Comparison of ENCODE assay signal across 2 cellular contexts in genomic region chr2:36420569-36421164, GRCh38.
A peak's percentile ranks its signal among the peaks of the same experiment; 100 is the strongest.
TF ChIP-seq lines count a peak whose summit lies in the region.

No MANE protein-coding gene starts in this region.

TF ChIP-seq in HepG2, 621 proteins besides CTCF, POLR2A, EP300 and RAD21:
- TF ChIP-seq ZNF224 (CRISPR knock-in tag; IDR thresholded peaks at IDR 0.05): no peak
- no peak for TF ChIP-seq THAP7 (CRISPR knock-in tag; IDR thresholded peaks at IDR 0.05)
- TF ChIP-seq TOPORS (CRISPR knock-in tag; IDR thresholded peaks at IDR 0.05): no peak
- TF ChIP-seq POLR2G (IDR thresholded peaks at IDR 0.05; ENCODE audit: low read depth, low read length): no peak
- TF ChIP-seq RAD51 (IDR thresholded peaks at IDR 0.05; ENCODE audit: borderline replicate concordance): no peak
- TF ChIP-seq SUZ12 (IDR thresholded peaks at IDR 0.05; ENCODE audit: low read depth, low read length): no peak
- no peak for TF ChIP-seq NFKB2 (CRISPR knock-in tag; IDR thresholded peaks at IDR 0.05; ENCODE audit: borderline replicate concordance)
- no peak for TF ChIP-seq ZBTB7A (CRISPR knock-in tag; IDR thresholded peaks at IDR 0.05)
- no peak for TF ChIP-seq IKZF5 (CRISPR knock-in tag; IDR thresholded peaks at IDR 0.05)
- no peak for TF ChIP-seq ZNF407 (CRISPR knock-in tag; IDR thresholded peaks at IDR 0.05; ENCODE audit: not compliant biosample characterization)
- no peak for TF ChIP-seq MED1 (CRISPR knock-in tag; IDR thresholded peaks at IDR 0.05)
- TF ChIP-seq AHR (CRISPR knock-in tag; IDR thresholded peaks at IDR 0.05): no peak
- no peak for TF ChIP-seq TEAD3 (CRISPR knock-in tag; optimal IDR thresholded peaks at IDR 0.05; ENCODE audit: borderline replicate concordance)
- no peak for TF ChIP-seq ZFX (CRISPR knock-in tag; IDR thresholded peaks at IDR 0.05; ENCODE audit: low read depth)
- no peak for TF ChIP-seq MATR3 (CRISPR knock-in tag; IDR thresholded peaks at IDR 0.05)
- no peak for TF ChIP-seq ZNF33B (CRISPR knock-in tag; IDR thresholded peaks at IDR 0.05)
- no peak for TF ChIP-seq MZF1 (CRISPR knock-in tag; IDR thresholded peaks at IDR 0.05; ENCODE audit: borderline replicate concordance)
- TF ChIP-seq SALL2 (CRISPR knock-in tag; IDR thresholded peaks at IDR 0.05): no peak

TF ChIP-seq in endothelial cell of umbilical vein, 7 proteins besides CTCF, POLR2A, EP300 and RAD21:
- no peak for TF ChIP-seq GATA2 (IDR thresholded peaks at IDR 0.05; ENCODE audit: insufficient read depth, insufficient read length, low read depth, low read length)
- peak; percentile 42 for TF ChIP-seq POLR2AphosphoS5 (IDR thresholded peaks at IDR 0.05; ENCODE audit: insufficient read depth, low read depth, low read length)
- no peak for TF ChIP-seq MAX (IDR thresholded peaks at IDR 0.05; ENCODE audit: insufficient read depth, insufficient read length)
